In the genomic region with DNA sequence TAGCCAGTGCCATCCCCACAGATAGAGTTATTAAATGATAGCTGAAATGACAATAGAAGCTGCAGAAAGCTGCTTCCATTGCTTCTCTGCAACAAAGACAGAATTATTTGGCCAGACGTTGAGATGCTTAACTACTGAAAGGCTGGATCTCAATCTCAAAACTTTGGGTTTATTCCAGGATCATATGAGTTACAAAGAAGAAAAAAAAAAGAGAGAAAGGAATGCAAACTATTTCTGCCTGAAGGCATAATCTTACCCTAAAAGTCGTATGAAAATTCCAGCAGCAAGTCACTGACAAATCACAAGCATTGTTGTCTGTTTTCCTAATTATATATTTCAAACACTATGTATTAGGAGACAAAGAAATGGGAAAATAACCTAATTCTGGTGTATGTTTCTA, we compare ENCODE assay signal across 1 cellular context.
TF ChIP-seq lines count a peak whose summit lies in the region.

No MANE protein-coding gene starts in this region.

TF ChIP-seq in GM23338, 12 proteins besides CTCF, POLR2A, EP300 and RAD21 (continued from another document):
- TF ChIP-seq, protein P1, sequence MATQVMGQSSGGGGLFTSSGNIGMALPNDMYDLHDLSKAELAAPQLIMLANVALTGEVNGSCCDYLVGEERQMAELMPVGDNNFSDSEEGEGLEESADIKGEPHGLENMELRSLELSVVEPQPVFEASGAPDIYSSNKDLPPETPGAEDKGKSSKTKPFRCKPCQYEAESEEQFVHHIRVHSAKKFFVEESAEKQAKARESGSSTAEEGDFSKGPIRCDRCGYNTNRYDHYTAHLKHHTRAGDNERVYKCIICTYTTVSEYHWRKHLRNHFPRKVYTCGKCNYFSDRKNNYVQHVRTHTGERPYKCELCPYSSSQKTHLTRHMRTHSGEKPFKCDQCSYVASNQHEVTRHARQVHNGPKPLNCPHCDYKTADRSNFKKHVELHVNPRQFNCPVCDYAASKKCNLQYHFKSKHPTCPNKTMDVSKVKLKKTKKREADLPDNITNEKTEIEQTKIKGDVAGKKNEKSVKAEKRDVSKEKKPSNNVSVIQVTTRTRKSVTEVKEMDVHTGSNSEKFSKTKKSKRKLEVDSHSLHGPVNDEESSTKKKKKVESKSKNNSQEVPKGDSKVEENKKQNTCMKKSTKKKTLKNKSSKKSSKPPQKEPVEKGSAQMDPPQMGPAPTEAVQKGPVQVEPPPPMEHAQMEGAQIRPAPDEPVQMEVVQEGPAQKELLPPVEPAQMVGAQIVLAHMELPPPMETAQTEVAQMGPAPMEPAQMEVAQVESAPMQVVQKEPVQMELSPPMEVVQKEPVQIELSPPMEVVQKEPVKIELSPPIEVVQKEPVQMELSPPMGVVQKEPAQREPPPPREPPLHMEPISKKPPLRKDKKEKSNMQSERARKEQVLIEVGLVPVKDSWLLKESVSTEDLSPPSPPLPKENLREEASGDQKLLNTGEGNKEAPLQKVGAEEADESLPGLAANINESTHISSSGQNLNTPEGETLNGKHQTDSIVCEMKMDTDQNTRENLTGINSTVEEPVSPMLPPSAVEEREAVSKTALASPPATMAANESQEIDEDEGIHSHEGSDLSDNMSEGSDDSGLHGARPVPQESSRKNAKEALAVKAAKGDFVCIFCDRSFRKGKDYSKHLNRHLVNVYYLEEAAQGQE (IDR thresholded peaks at IDR 0.05; ENCODE audit: unreplicated experiment) = no peak
- TF ChIP-seq POLR2AphosphoS5 (IDR thresholded peaks at IDR 0.05; ENCODE audit: low read depth) (no peak), EZH2phosphoT487 (IDR thresholded peaks at IDR 0.05; ENCODE audit: unreplicated experiment) (no peak), ZNF114 (CRISPR knock-in tag; IDR thresholded peaks at IDR 0.05) (no peak), EZH2 (IDR thresholded peaks at IDR 0.05; ENCODE audit: low read depth, unreplicated experiment) (no peak)
- TF ChIP-seq, protein P2, sequence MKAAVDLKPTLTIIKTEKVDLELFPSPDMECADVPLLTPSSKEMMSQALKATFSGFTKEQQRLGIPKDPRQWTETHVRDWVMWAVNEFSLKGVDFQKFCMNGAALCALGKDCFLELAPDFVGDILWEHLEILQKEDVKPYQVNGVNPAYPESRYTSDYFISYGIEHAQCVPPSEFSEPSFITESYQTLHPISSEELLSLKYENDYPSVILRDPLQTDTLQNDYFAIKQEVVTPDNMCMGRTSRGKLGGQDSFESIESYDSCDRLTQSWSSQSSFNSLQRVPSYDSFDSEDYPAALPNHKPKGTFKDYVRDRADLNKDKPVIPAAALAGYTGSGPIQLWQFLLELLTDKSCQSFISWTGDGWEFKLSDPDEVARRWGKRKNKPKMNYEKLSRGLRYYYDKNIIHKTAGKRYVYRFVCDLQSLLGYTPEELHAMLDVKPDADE (IDR thresholded peaks at IDR 0.05) = no peak
